30 cellular contexts compared by ENCODE assay signal in genomic region chr2:189854956-189855355, GRCh38.
DNase-seq lines count a peak whose midpoint lies in the region; ATAC-seq and TF ChIP-seq lines count a peak whose summit lies in the region.
"Had no signal": no experiment of that assay in that cellular context is flagged by ENCODE, and none has a peak within 500 bp of the region (broad histone marks: within the 10 kb centered on the region; RNA-seq: fewer than 3 reads in every experiment).

No MANE protein-coding gene starts in this region.

- H3K4me3 Mint-ChIP-seq in natural killer cell: no peak overlapping the region
- H3K4me3 Mint-ChIP-seq: CD4-positive, alpha-beta memory T cell; mesothelial cell of epicardium; naive thymus-derived CD4-positive, alpha-beta T cell had no signal

- peak overlapping the region; percentile 72; the same call in 1 of the 2 replicates for H2BK20ac ChIP-seq in IMR-90 (ENCODE audit: low read depth, low read length)

- H3K9me3 Mint-ChIP-seq in natural killer cell: no peaks in the 10 kb centered on the region
- H3K9me3 Mint-ChIP-seq: CD4-positive, alpha-beta memory T cell; mesothelial cell of epicardium; naive thymus-derived CD4-positive, alpha-beta T cell had no signal

- H3K27ac ChIP-seq in IMR-90 (ENCODE audit: insufficient read depth, low read length) (no peak overlapping the region; the same call in 1 of the 2 replicates), mesenchymal stem cell (ENCODE audit: low read length, poor library complexity, severe bottlenecking) (no peak overlapping the region)
- no peak overlapping the region for H3K27ac ChIP-seq in effector memory CD4-positive, alpha-beta T cell (ENCODE audit: insufficient read depth, low read length, poor library complexity, severe bottlenecking)
- H3K27ac ChIP-seq: breast epithelium, colonic mucosa, esophagus muscularis mucosa had no signal

- H3K27me3 ChIP-seq in IMR-90 (ENCODE audit: control insufficient read depth, insufficient read depth, low read length): no peaks in the 10 kb centered on the region
- H3K27me3 ChIP-seq in mesenchymal stem cell (ENCODE audit: control insufficient read depth in 1 of 2, insufficient read depth in 1 of 2, low read length in 2 of 2): no peaks in the 10 kb centered on the region
- H3K27me3 ChIP-seq in effector memory CD4-positive, alpha-beta T cell (replicated peaks; ENCODE audit: control insufficient read depth, insufficient read depth, low read length, poor library complexity, severe bottlenecking): no peaks in the 10 kb centered on the region
- H3K27me3 ChIP-seq: breast epithelium, colonic mucosa, esophagus muscularis mucosa had no signal

- H3K4me2 ChIP-seq in IMR-90 (ENCODE audit: low read depth, low read length): peak overlapping the region; percentile 4; the same call in 1 of the 2 replicates
- no peak overlapping the region for H3K4me2 ChIP-seq in mesenchymal stem cell (ENCODE audit: low read length, poor library complexity, severe bottlenecking)

- H3K56ac ChIP-seq in IMR-90 (ENCODE audit: extremely low read depth, insufficient read depth, low read length): no peak overlapping the region

- TF ChIP-seq POLR2A in IMR-90 (IDR thresholded peaks at IDR 0.05; ENCODE audit: low read depth, low read length): no peak

- no peaks in the 10 kb centered on the region for H3K9me3 ChIP-seq in IMR-90 (ENCODE audit: control insufficient read depth, insufficient read depth, low read length)
- no peaks in the 10 kb centered on the region for H3K9me3 ChIP-seq in mesenchymal stem cell (ENCODE audit: control insufficient read depth, low read length)
- no peaks in the 10 kb centered on the region for H3K9me3 ChIP-seq in effector memory CD4-positive, alpha-beta T cell (ENCODE audit: control insufficient read depth, low read length)
- H3K9me3 ChIP-seq: breast epithelium, colonic mucosa, esophagus muscularis mucosa had no signal

- H3K18ac ChIP-seq in IMR-90 (ENCODE audit: low read depth, low read length) (no peak overlapping the region), mesenchymal stem cell (ENCODE audit: low read depth in 1 of 2, low read length in 2 of 2) (no peak overlapping the region)

- H3K4me1 ChIP-seq in IMR-90 (ENCODE audit: control insufficient read depth, insufficient read depth, low read length): peaks cover under 1% of the 10 kb centered on the region
- no peaks in the 10 kb centered on the region for H3K4me1 ChIP-seq in mesenchymal stem cell (ENCODE audit: control insufficient read depth, insufficient read depth, low read depth, low read length)
- no peaks in the 10 kb centered on the region for H3K4me1 ChIP-seq in effector memory CD4-positive, alpha-beta T cell (ENCODE audit: control insufficient read depth, insufficient read depth, low read length, poor library complexity, severe bottlenecking)
- H3K4me1 ChIP-seq: breast epithelium, colonic mucosa, esophagus muscularis mucosa had no signal

- H3K79me1 ChIP-seq in IMR-90 (ENCODE audit: low read depth in 1 of 2, low read length in 2 of 2): no peaks in the 10 kb centered on the region; a peak in 1 of 4 replicates
- peaks cover 4% of the 10 kb centered on the region for H3K79me1 ChIP-seq in mesenchymal stem cell (replicated peaks; ENCODE audit: low read length, poor library complexity, severe bottlenecking)

- H2BK12ac ChIP-seq in mesenchymal stem cell (ENCODE audit: low read length in 2 of 2): no peak overlapping the region

- peaks cover 9% of the 10 kb centered on the region for H3K36me3 Mint-ChIP-seq in natural killer cell

- H3K36me3 ChIP-seq in IMR-90 (ENCODE audit: control insufficient read depth, insufficient read depth, low read length): no peaks in the 10 kb centered on the region
- peaks cover 0 to 8% of the 10 kb centered on the region in 2 experiments for H3K36me3 ChIP-seq in mesenchymal stem cell (ENCODE audit: control insufficient read depth in 1 of 2, insufficient read depth in 2 of 2, low read depth in 1 of 2, low read length in 2 of 2)
- H3K36me3 ChIP-seq in effector memory CD4-positive, alpha-beta T cell (ENCODE audit: control insufficient read depth, insufficient read depth, low read length): no peaks in the 10 kb centered on the region
- H3K36me3 ChIP-seq: breast epithelium, colonic mucosa had no signal

- no peak overlapping the region for H2AFZ ChIP-seq in IMR-90 (replicated peaks; ENCODE audit: low read length, poor library complexity)
- H2AFZ ChIP-seq in mesenchymal stem cell (ENCODE audit: low read depth, low read length): no peak overlapping the region

- in situ Hi-C loops in IMR-90 (cut with MboI; ENCODE audit: low sequenced_read_pairs): no loop called here

- peak; percentile 57; the same call in 1 of the 2 replicates for ATAC-seq in IMR-90 (ENCODE audit: low read depth)
- ATAC-seq in HG02610 (IDR thresholded peaks at IDR 0.05; ENCODE audit: unreplicated experiment): no peak
- no peak for ATAC-seq in natural killer cell
- ATAC-seq: HCT116; HepG2; naive thymus-derived CD4-positive, alpha-beta T cell; PC-3; Right ventricle myocardium inferior had no signal

- H2BK15ac ChIP-seq in IMR-90 (ENCODE audit: low read depth, low read length) (no peak overlapping the region; the same call in 2 of the 3 replicates), mesenchymal stem cell (ENCODE audit: low read depth, poor library complexity, severe bottlenecking) (no peak overlapping the region)

- H3K4ac ChIP-seq in IMR-90 (ENCODE audit: low read depth, low read length): peak overlapping the region; percentile 41; the same call in 1 of the 2 replicates
- H3K4ac ChIP-seq in mesenchymal stem cell (ENCODE audit: low read depth in 1 of 2, low read length in 2 of 2): no peak overlapping the region

- H2BK5ac ChIP-seq in IMR-90 (ENCODE audit: low read depth, low read length, poor library complexity, severe bottlenecking) (peak overlapping the region; percentile 77), mesenchymal stem cell (ENCODE audit: low read depth, low read length, poor library complexity, severe bottlenecking) (no peak overlapping the region)

- no peaks in the 10 kb centered on the region for H3K27me3 Mint-ChIP-seq in natural killer cell (ENCODE audit: low read depth in 2 of 2)
- H3K27me3 Mint-ChIP-seq: CD4-positive, alpha-beta memory T cell; naive thymus-derived CD4-positive, alpha-beta T cell had no signal

- intact Hi-C loops in IMR-90 (cut with micrococcal nuclease): no loop called here
- intact Hi-C loops in natural killer cell (cut with micrococcal nuclease): no loop called here

- no TSS peak for BruUV-seq in IMR-90 (replicated peaks; lab: Mats Ljungman, UMichigan)

- H4K91ac ChIP-seq in IMR-90 (ENCODE audit: insufficient read depth, low read depth, low read length) (0 out of 2 replicates have a peak overlapping the region, but pooled peaks have one; percentile 52), mesenchymal stem cell (ENCODE audit: low read length) (no peak overlapping the region)

- H2AK9ac ChIP-seq in IMR-90 (replicated peaks; ENCODE audit: low read depth, low read length, poor library complexity): no peak overlapping the region

- no peak overlapping the region for H2AK5ac ChIP-seq in IMR-90 (ENCODE audit: low read depth, low read length)
- H2AK5ac ChIP-seq in mesenchymal stem cell (ENCODE audit: low read length, severe bottlenecking): no peak overlapping the region

- no peaks in the 10 kb centered on the region for H3K4me1 Mint-ChIP-seq in natural killer cell
- H3K4me1 Mint-ChIP-seq: CD4-positive, alpha-beta memory T cell; naive thymus-derived CD4-positive, alpha-beta T cell had no signal

- H3K14ac ChIP-seq in IMR-90 (replicated peaks; ENCODE audit: low read depth, low read length) (0 out of 2 replicates have a peak overlapping the region, but pooled peaks have one; percentile 20), mesenchymal stem cell (ENCODE audit: low read length in 2 of 2) (no peak overlapping the region)

- dilution Hi-C loops in IMR-90 (cut with HindIII; ENCODE audit: low sequenced_read_pairs, unreplicated experiment): no loop called here

- POLR2A ChIA-PET in IMR-90 (lab: Charles Lee; ENCODE audit: unreplicated experiment): interaction anchor here (1.2 kb wide), 1 partner anchor 19 kb away, joined by 12 read pairs; no protein-coding TSS in a partner anchor

- no peak overlapping the region for H4K5ac ChIP-seq in IMR-90 (ENCODE audit: low read depth, low read length)

- no peaks in the 10 kb centered on the region for H3K9me1 ChIP-seq in IMR-90 (ENCODE audit: insufficient read depth, low read length)

- H2BK120ac ChIP-seq in IMR-90 (ENCODE audit: low read depth, low read length): no peak overlapping the region; the same call in 1 of the 2 replicates
- no peak overlapping the region for H2BK120ac ChIP-seq in mesenchymal stem cell (ENCODE audit: low read depth, low read length)

- H3K9ac ChIP-seq in IMR-90 (ENCODE audit: low read depth, low read length): no peak overlapping the region; the same call in 1 of the 2 replicates
- H3K9ac ChIP-seq in mesenchymal stem cell (ENCODE audit: low read length): peak overlapping the region; percentile 31

- H3K23ac ChIP-seq in IMR-90 (ENCODE audit: low read depth, low read length) (no peak overlapping the region), mesenchymal stem cell (ENCODE audit: low read length in 2 of 2) (no peak overlapping the region)

- CTCF ChIA-PET in IMR-90 (lab: Yijun Ruan, JAX): no interaction called here

- TF ChIP-seq CTCF in IMR-90 (conservative IDR thresholded peaks at IDR 0.05; ENCODE audit: low read depth, low read length) (no peak), natural killer cell (IDR thresholded peaks at IDR 0.05) (no peak)

- no peak overlapping the region for H3K27ac Mint-ChIP-seq in natural killer cell
- H3K27ac Mint-ChIP-seq: CD4-positive, alpha-beta memory T cell; mesothelial cell of epicardium; naive thymus-derived CD4-positive, alpha-beta T cell had no signal

- no peak overlapping the region for H3K4me3 ChIP-seq in IMR-90 (ENCODE audit: insufficient read depth, low read depth, low read length)
- no peak overlapping the region for H3K4me3 ChIP-seq in mesenchymal stem cell (ENCODE audit: insufficient read depth in 1 of 2, low read depth in 1 of 2, low read length in 2 of 2)
- no peak overlapping the region for H3K4me3 ChIP-seq in effector memory CD4-positive, alpha-beta T cell (ENCODE audit: insufficient read depth, low read depth, low read length, poor library complexity, severe bottlenecking)
- H3K4me3 ChIP-seq: breast epithelium, colonic mucosa, esophagus muscularis mucosa had no signal

- DNase-seq in EL (peak; percentile 31), IMR-90 (peak; percentile 62), dedifferentiated amniotic fluid mesenchymal stem cell (ENCODE audit: extremely low spot score) (peak; percentile 29), mesenchymal stem cell (peak; percentile 43), natural killer cell (no peak)
- DNase-seq in effector memory CD4-positive, alpha-beta T cell: no peak
- DNase-seq: activated CD4-positive, alpha-beta T cell treated with anti-CD3 and anti-CD28 coated beads for 4 hours; activated CD8-positive, alpha-beta memory T cell treated with anti-CD3 and anti-CD28 coated beads for 24 hours; activated naive CD4-positive, alpha-beta T cell; activated T-cell treated with anti-CD3 and anti-CD28 coated beads, Interleukin-2, amount 50 U/mL, for 48 hours; CD4-positive, alpha-beta memory T cell; colonic mucosa; glutamatergic neuron; Kasumi-1; naive thymus-derived CD4-positive, alpha-beta T cell; NCI-H1092; NCI-H1930; NCI-H524 treated with DMSO at 0.1 percent for 48 hours; NK-92 treated with Interleukin-12 subunit alpha and Interleukin-12 subunit beta, amount 100 ng/mL, for 24 hours; nucleus accumbens; PC-3; stimulated activated CD4-positive, alpha-beta T cell treated with anti-CD3 and anti-CD28 coated beads, Interleukin-15, amount 100 ng/mL, for 24 hours; stimulated activated naive CD4-positive, alpha-beta T cell treated with Interleukin-2 at 50 U/mL for 16 hours had no signal

- TF ChIP-seq RAD21 in IMR-90 (IDR thresholded peaks at IDR 0.05; ENCODE audit: low read length): no peak

- H4K20me1 ChIP-seq in IMR-90 (ENCODE audit: insufficient read depth, low read length): no peaks in the 10 kb centered on the region

- H4K8ac ChIP-seq in IMR-90 (ENCODE audit: low read depth in 2 of 2, low read length in 2 of 2) (no peak overlapping the region; a peak in 1 of 4 replicates), mesenchymal stem cell (ENCODE audit: low read length) (no peak overlapping the region)

- WGBS in IMR-90 (ENCODE audit: extremely low coverage in 2 of 2, insufficient read length in 1 of 2), 2 experiments: no CpG with 5 or more reads among the region's 3 CpGs
- WGBS in mesenchymal stem cell: no CpG with 5 or more reads among the region's 3 CpGs

Comparison
In these comparisons a context has a peak if more than half of its experiments do, and no peak if none do; other contexts are left out.
1. DNase-seq: peak in EL (single experiment), IMR-90 (single experiment), dedifferentiated amniotic fluid mesenchymal stem cell (single experiment) and mesenchymal stem cell (single experiment); none in natural killer cell (single experiment) and effector memory CD4-positive, alpha-beta T cell (0 of 3).